In genomic region chr18:47773931-47774330, GRCh38 we compare ENCODE assay signal across 34 cellular contexts.
"Had no signal": no experiment of that assay in that cellular context is flagged by ENCODE, and none has a peak within 500 bp of the region (broad histone marks: within the 10 kb centered on the region; RNA-seq: fewer than 3 reads in every experiment).

No MANE protein-coding gene starts in this region.

- H3K36me3 ChIP-seq: adrenal gland, brain microvascular endothelial cell, breast epithelium had no signal

- H3K4me3 Mint-ChIP-seq: activated B cell treated with CpG ODN at 0.5 μM for 24 hours; activated CD4-positive, alpha-beta memory T cell treated with anti-CD3 and anti-CD28 coated beads for 36 hours; activated CD8-positive, alpha-beta T cell treated with anti-CD3 and anti-CD28 coated beads for 36 hours; activated naive CD4-positive, alpha-beta T cell treated with anti-CD3 and anti-CD28 coated beads for 36 hours; activated naive CD8-positive, alpha-beta T cell treated with anti-CD3 and anti-CD28 coated beads for 36 hours; activated T-cell treated with anti-CD3 and anti-CD28 coated beads, Interleukin-2, amount 50 U/mL, for 4 hours; activated T-cell treated with anti-CD3 and anti-CD28 coated beads, Interleukin-2, amount 50 U/mL, for 72 hours; activated T-helper 1 cell treated with anti-CD3 and anti-CD28 coated beads, Interleukin-12 subunit alpha, Interleukin-12 subunit beta, Interleukin-2, Interleukin-4 antibody, amounts not matched to agents 30 ng/mL and 10 ng/mL and 1 ng/mL, durations not matched to agents 14 hours and 24 hours and 36 hours; activated T-helper 17 cell treated with anti-CD3 and anti-CD28 coated beads, Interleukin-2, amount 50 U/mL, for 72 hours; T-helper 1 cell treated with Interleukin-12 subunit alpha and Interleukin-12 subunit beta and Interleukin-4 antibody, amounts not matched to agents 30 μg/mL and 1 μg/mL, for 36 hours; T-helper 2 cell treated with Interferon-gamma antibody and Interleukin-4, amounts not matched to agents 5 μg/mL and 100 μg/mL, for 36 hours had no signal

- H3K27me3 Mint-ChIP-seq: activated naive CD8-positive, alpha-beta T cell treated with anti-CD3 and anti-CD28 coated beads for 36 hours had no signal

- H3K4me3 ChIP-seq: adrenal gland, body of pancreas, breast epithelium had no signal

- H3K4me1 ChIP-seq: adrenal gland, body of pancreas, breast epithelium had no signal

- H3K27ac ChIP-seq: adrenal gland, body of pancreas, brain microvascular endothelial cell, breast epithelium, VCaP had no signal

- ATAC-seq: activated CD8-positive, alpha-beta T cell treated with anti-CD3 and anti-CD28 coated beads for 36 hours; activated naive CD4-positive, alpha-beta T cell treated with anti-CD3 and anti-CD28 coated beads, Interleukin-2, amount 50 U/mL, for 72 hours; activated T-cell treated with anti-CD3 and anti-CD28 coated beads, Interleukin-2, amount 50 U/mL, for 4 hours; activated T-cell treated with anti-CD3 and anti-CD28 coated beads, Interleukin-2, amount 50 U/mL, for 72 hours; activated T-helper 17 cell treated with anti-CD3 and anti-CD28 coated beads, Interleukin-2, amount 50 U/mL, for 72 hours; body of pancreas had no signal

- DNase-seq: activated B cell treated with CpG ODN at 0.5 μM for 24 hours; activated CD4-positive, alpha-beta memory T cell treated with anti-CD3 and anti-CD28 coated beads for 36 hours; activated CD4-positive, alpha-beta T cell treated with anti-CD3 and anti-CD28 coated beads for 4 hours; activated CD4-positive, alpha-beta T cell treated with anti-CD3 and anti-CD28 coated beads, Interleukin-2, amount 50 U/mL, for 1 hour; activated CD4-positive, alpha-beta T cell treated with anti-CD3 and anti-CD28 coated beads, Interleukin-2, amount 50 U/mL, for 4 hours; activated CD4-positive, CD25-positive, alpha-beta regulatory T cell treated with anti-CD3 and anti-CD28 coated beads, Interleukin-2, amount 50 U/mL, for 72 hours; activated CD8-positive, alpha-beta memory T cell treated with anti-CD3 and anti-CD28 coated beads, Interleukin-2, amount 50 U/mL, for 4 hours; activated CD8-positive, alpha-beta T cell treated with anti-CD3 and anti-CD28 coated beads for 36 hours; activated effector memory CD4-positive, alpha-beta T cell treated with anti-CD3 and anti-CD28 coated beads, Interleukin-2, amount 50 U/mL, for 16 hours; activated gamma-delta T cell treated with Interleukin-2 at 50 U/mL for 16 hours; activated naive CD4-positive, alpha-beta T cell; activated naive CD4-positive, alpha-beta T cell treated with anti-CD3 and anti-CD28 coated beads for 36 hours; activated naive CD4-positive, alpha-beta T cell treated with anti-CD3 and anti-CD28 coated beads, Interleukin-2, amount 50 U/mL, for 16 hours; activated naive CD8-positive, alpha-beta T cell treated with anti-CD3 and anti-CD28 coated beads for 36 hours; activated T-cell treated with anti-CD3 and anti-CD28 coated beads for 4 hours; activated T-cell treated with anti-CD3 and anti-CD28 coated beads, Interleukin-2, amount 50 U/mL, for 1 hour; activated T-cell treated with anti-CD3 and anti-CD28 coated beads, Interleukin-2, amount 50 U/mL, for 4 hours; activated T-cell treated with anti-CD3 and anti-CD28 coated beads, Interleukin-2, amount 50 U/mL, for 72 hours; adrenal gland; amniotic stem cell; aorta; body of pancreas; brain microvascular endothelial cell; central memory CD4-positive, alpha-beta T cell; T-helper 1 cell; T-helper 2 cell; T-helper 9 cell had no signal

- H3K9me3 ChIP-seq: adrenal gland, body of pancreas, breast epithelium had no signal

- H3K9me3 Mint-ChIP-seq: activated B cell treated with CpG ODN at 0.5 μM for 24 hours; activated CD4-positive, alpha-beta memory T cell treated with anti-CD3 and anti-CD28 coated beads for 36 hours; activated CD8-positive, alpha-beta T cell treated with anti-CD3 and anti-CD28 coated beads for 36 hours; activated naive CD4-positive, alpha-beta T cell treated with anti-CD3 and anti-CD28 coated beads for 36 hours; activated naive CD4-positive, alpha-beta T cell treated with anti-CD3 and anti-CD28 coated beads, Interleukin-2, amount 50 U/mL, for 72 hours; activated naive CD8-positive, alpha-beta T cell treated with anti-CD3 and anti-CD28 coated beads for 36 hours; activated T-cell treated with anti-CD3 and anti-CD28 coated beads, Interleukin-2, amount 50 U/mL, for 4 hours; activated T-cell treated with anti-CD3 and anti-CD28 coated beads, Interleukin-2, amount 50 U/mL, for 72 hours; activated T-helper 1 cell treated with anti-CD3 and anti-CD28 coated beads, Interleukin-12 subunit alpha, Interleukin-12 subunit beta, Interleukin-2, Interleukin-4 antibody, amounts not matched to agents 30 ng/mL and 10 ng/mL and 1 ng/mL, durations not matched to agents 14 hours and 24 hours and 36 hours; activated T-helper 17 cell treated with anti-CD3 and anti-CD28 coated beads, Interleukin-2, amount 50 U/mL, for 72 hours; T-helper 1 cell treated with Interleukin-12 subunit alpha and Interleukin-12 subunit beta and Interleukin-4 antibody, amounts not matched to agents 30 μg/mL and 1 μg/mL, for 36 hours; T-helper 2 cell treated with Interferon-gamma antibody and Interleukin-4, amounts not matched to agents 5 μg/mL and 100 μg/mL, for 36 hours had no signal

- H3K4me1 Mint-ChIP-seq: activated B cell treated with CpG ODN at 0.5 μM for 24 hours; activated T-helper 17 cell treated with anti-CD3 and anti-CD28 coated beads, Interleukin-2, amount 50 U/mL, for 72 hours had no signal

- H3K27ac Mint-ChIP-seq: activated B cell treated with CpG ODN at 0.5 μM for 24 hours; activated CD4-positive, alpha-beta memory T cell treated with anti-CD3 and anti-CD28 coated beads for 36 hours; activated CD8-positive, alpha-beta T cell treated with anti-CD3 and anti-CD28 coated beads for 36 hours; activated naive CD4-positive, alpha-beta T cell treated with anti-CD3 and anti-CD28 coated beads for 36 hours; activated naive CD4-positive, alpha-beta T cell treated with anti-CD3 and anti-CD28 coated beads, Interleukin-2, amount 50 U/mL, for 72 hours; activated naive CD8-positive, alpha-beta T cell treated with anti-CD3 and anti-CD28 coated beads for 36 hours; activated T-cell treated with anti-CD3 and anti-CD28 coated beads, Interleukin-2, amount 50 U/mL, for 72 hours; activated T-helper 1 cell treated with anti-CD3 and anti-CD28 coated beads, Interleukin-12 subunit alpha, Interleukin-12 subunit beta, Interleukin-2, Interleukin-4 antibody, amounts not matched to agents 30 ng/mL and 10 ng/mL and 1 ng/mL, durations not matched to agents 14 hours and 24 hours and 36 hours; activated T-helper 17 cell treated with anti-CD3 and anti-CD28 coated beads, Interleukin-2, amount 50 U/mL, for 72 hours; T-helper 1 cell treated with Interleukin-12 subunit alpha and Interleukin-12 subunit beta and Interleukin-4 antibody, amounts not matched to agents 30 μg/mL and 1 μg/mL, for 36 hours; T-helper 2 cell treated with Interferon-gamma antibody and Interleukin-4, amounts not matched to agents 5 μg/mL and 100 μg/mL, for 36 hours had no signal

- H3K36me3 Mint-ChIP-seq: activated CD4-positive, alpha-beta memory T cell treated with anti-CD3 and anti-CD28 coated beads for 36 hours; activated naive CD4-positive, alpha-beta T cell treated with anti-CD3 and anti-CD28 coated beads, Interleukin-2, amount 50 U/mL, for 72 hours; activated naive CD8-positive, alpha-beta T cell treated with anti-CD3 and anti-CD28 coated beads for 36 hours had no signal

- H3K27me3 ChIP-seq: adrenal gland, body of pancreas, brain microvascular endothelial cell, breast epithelium had no signal
